ENCODE assay signal across 30 cellular contexts in genomic region chr16:46986896-46987295, GRCh38.
"Had no signal": no experiment of that assay in that cellular context is flagged by ENCODE, and none has a peak within 500 bp of the region (broad histone marks: within the 10 kb centered on the region; RNA-seq: fewer than 3 reads in every experiment).

No MANE protein-coding gene starts in this region.

- H3K27ac ChIP-seq: brain microvascular endothelial cell, cardiac muscle cell, SK-N-MC had no signal

- H3K36me3 Mint-ChIP-seq: activated naive CD4-positive, alpha-beta T cell treated with anti-CD3 and anti-CD28 coated beads, Interleukin-2, amount 50 U/mL, for 24 hours had no signal

- H3K27ac Mint-ChIP-seq: activated B cell treated with CpG ODN at 0.5 μM for 24 hours; activated CD4-positive, alpha-beta T cell treated with anti-CD3 and anti-CD28 coated beads, Interleukin-2, amount 10 ng/mL, durations not matched to agents 24 days and 14 days; activated CD8-positive, alpha-beta memory T cell treated with anti-CD3 and anti-CD28 coated beads, Interleukin-2, amount 10 ng/mL, durations not matched to agents 7 days and 5 days; activated naive CD4-positive, alpha-beta T cell treated with anti-CD3 and anti-CD28 coated beads, Interleukin-2, amount 50 U/mL, for 24 hours; activated T-cell treated with anti-CD3 and anti-CD28 coated beads, Interleukin-2, amount 50 U/mL, for 24 hours; activated T-helper 1 cell treated with anti-CD3 and anti-CD28 coated beads, Interleukin-12 subunit alpha, Interleukin-12 subunit beta, Interleukin-2, Interleukin-4 antibody, amounts not matched to agents 30 ng/mL and 10 ng/mL and 1 ng/mL, durations not matched to agents 14 hours and 24 hours and 36 hours; T-helper 1 cell treated with Interleukin-12 subunit alpha and Interleukin-12 subunit beta and Interleukin-4 antibody, amounts not matched to agents 30 μg/mL and 1 μg/mL, for 36 hours had no signal

- H3K4me3 Mint-ChIP-seq: activated B cell treated with CpG ODN at 0.5 μM for 24 hours; activated CD4-positive, alpha-beta T cell treated with anti-CD3 and anti-CD28 coated beads, Interleukin-2, amount 10 ng/mL, durations not matched to agents 24 days and 14 days; activated CD8-positive, alpha-beta memory T cell treated with anti-CD3 and anti-CD28 coated beads, Interleukin-2, amount 10 ng/mL, durations not matched to agents 7 days and 5 days; activated naive CD4-positive, alpha-beta T cell treated with anti-CD3 and anti-CD28 coated beads, Interleukin-2, amount 50 U/mL, for 24 hours; activated T-cell treated with anti-CD3 and anti-CD28 coated beads, Interleukin-2, amount 50 U/mL, for 24 hours; activated T-helper 1 cell treated with anti-CD3 and anti-CD28 coated beads, Interleukin-12 subunit alpha, Interleukin-12 subunit beta, Interleukin-2, Interleukin-4 antibody, amounts not matched to agents 30 ng/mL and 10 ng/mL and 1 ng/mL, durations not matched to agents 14 hours and 24 hours and 36 hours; T-helper 1 cell treated with Interleukin-12 subunit alpha and Interleukin-12 subunit beta and Interleukin-4 antibody, amounts not matched to agents 30 μg/mL and 1 μg/mL, for 36 hours had no signal

- ATAC-seq: activated CD8-positive, alpha-beta memory T cell treated with anti-CD3 and anti-CD28 coated beads, Interleukin-2, amount 10 ng/mL, durations not matched to agents 7 days and 5 days; Panc1; Right ventricle myocardium inferior had no signal

- H3K9me3 Mint-ChIP-seq: activated B cell treated with CpG ODN at 0.5 μM for 24 hours; activated naive CD4-positive, alpha-beta T cell treated with anti-CD3 and anti-CD28 coated beads, Interleukin-2, amount 50 U/mL, for 24 hours; activated T-cell treated with anti-CD3 and anti-CD28 coated beads, Interleukin-2, amount 50 U/mL, for 24 hours had no signal

- H3K36me3 ChIP-seq: brain microvascular endothelial cell, cardiac muscle cell had no signal

- H3K27me3 Mint-ChIP-seq: activated B cell treated with CpG ODN at 0.5 μM for 24 hours; activated naive CD4-positive, alpha-beta T cell treated with anti-CD3 and anti-CD28 coated beads, Interleukin-2, amount 50 U/mL, for 24 hours; activated T-cell treated with anti-CD3 and anti-CD28 coated beads, Interleukin-2, amount 50 U/mL, for 24 hours had no signal

- DNase-seq: activated B cell treated with CpG ODN at 0.5 μM for 24 hours; activated CD4-positive, alpha-beta T cell treated with anti-CD3 and anti-CD28 coated beads for 1 hour; activated CD4-positive, alpha-beta T cell treated with anti-CD3 and anti-CD28 coated beads, Interleukin-2, amount 10 ng/mL, durations not matched to agents 24 days and 14 days; activated CD4-positive, alpha-beta T cell treated with anti-CD3 and anti-CD28 coated beads, Interleukin-2, amount 50 U/mL, for 48 hours; activated CD8-positive, alpha-beta memory T cell treated with anti-CD3 and anti-CD28 coated beads, Interleukin-2, amount 10 ng/mL, durations not matched to agents 7 days and 5 days; activated effector memory CD4-positive, alpha-beta T cell treated with Interleukin-2 at 50 U/mL for 16 hours; activated naive CD4-positive, alpha-beta T cell; activated T-cell treated with anti-CD3 and anti-CD28 coated beads, Interleukin-2, amount 50 U/mL, for 24 hours; aorta; brain microvascular endothelial cell; Kasumi-1; KBM-7; NCI-H1092; NCI-H1417; NCI-H1930; NCI-H2171; NCI-H2227 treated with DMSO at 0.1 percent for 48 hours; NCI-H526; NCI-H774; NK-92 treated with Interleukin-12 subunit alpha and Interleukin-12 subunit beta, amount 100 ng/mL, for 24 hours; OCI-M1; RPMI8226; SW 1271 had no signal

- H3K4me1 Mint-ChIP-seq: activated B cell treated with CpG ODN at 0.5 μM for 24 hours; activated CD4-positive, alpha-beta T cell treated with anti-CD3 and anti-CD28 coated beads, Interleukin-2, amount 10 ng/mL, durations not matched to agents 24 days and 14 days; activated naive CD4-positive, alpha-beta T cell treated with anti-CD3 and anti-CD28 coated beads, Interleukin-2, amount 50 U/mL, for 24 hours had no signal

- H3K27me3 ChIP-seq: brain microvascular endothelial cell, cardiac muscle cell had no signal

- H3K4me3 ChIP-seq: cardiac muscle cell, SK-N-MC had no signal
